22 cellular contexts compared by ENCODE assay signal in genomic region chr10:70856454-70856853, GRCh38. TPM values are rescaled to one million over a fixed set of nuclear protein-coding genes. Genes with fewer than 3 reads are reported as not detected.
A peak's percentile ranks its signal among the peaks of the same experiment; 100 is the strongest.
DNase-seq lines count a peak whose midpoint lies in the region; ATAC-seq, FAIRE-seq and TF ChIP-seq lines count a peak whose summit lies in the region.
"Had no signal": no experiment of that assay in that cellular context is flagged by ENCODE, and none has a peak within 500 bp of the region (broad histone marks: within the 10 kb centered on the region; RNA-seq: fewer than 3 reads in every experiment).

No MANE protein-coding gene starts in this region.

- POLR2A ChIA-PET in GM12878 (lab: Charles Lee): no interaction called here

- no peak for TF ChIP-seq EP300 in GM12878 (IDR thresholded peaks at IDR 0.05; ENCODE audit: borderline replicate concordance in 1 of 2, control insufficient read depth in 1 of 2, low read depth in 2 of 2, low read length in 2 of 2)

- no peaks in the 10 kb centered on the region for H4K20me1 ChIP-seq in GM12878 (ENCODE audit: control insufficient read depth, insufficient read depth)

- SMC1A ChIA-PET in GM12878 (lab: Charles Lee; ENCODE audit: uncharacterized antibody, unreplicated experiment): interaction anchor here (0.7 to 2.1 kb wide), 4 partner anchors 10 to 15 kb away, joined by 3 to 7 read pairs (median 5); no protein-coding TSS in a partner anchor

- H3K9me3 ChIP-seq in GM12878 (replicated peaks; ENCODE audit: control insufficient read depth, insufficient read depth, low read length) (no peaks in the 10 kb centered on the region), Peyer's patch (no peaks in the 10 kb centered on the region)
- H3K9me3 ChIP-seq: MG63, vagina had no signal

- no peak for FAIRE-seq in GM12878 (lab: Jason Lieb, UNC)
- FAIRE-seq: endothelial cell of umbilical vein had no signal

- H3K79me2 ChIP-seq in GM12878 (ENCODE audit: control insufficient read depth, insufficient read depth, low read length): no peaks in the 10 kb centered on the region

- CTCF ChIA-PET in GM12878 (lab: Yijun Ruan, JAX): interaction anchor here (0.6 to 2.4 kb wide), 3 partner anchors 11 to 21 kb away, joined by 3 to 12 read pairs (median 4); no protein-coding TSS in a partner anchor

- H3K36me3 ChIP-seq in GM12878 (ENCODE audit: control insufficient read depth in 2 of 2, insufficient read depth in 2 of 2, low read length in 1 of 2) (peaks cover 0 to 7% of the 10 kb centered on the region in 2 experiments; a peak in 3 of 4 replicates), Peyer's patch (peaks cover 0 to 67% (median 0%) of the 10 kb centered on the region in 3 donors)

- H3K9ac ChIP-seq in GM12878 (ENCODE audit: control insufficient read depth, insufficient read depth, low read length): no peak overlapping the region

- H3K27ac ChIP-seq in GM12878 (ENCODE audit: control insufficient read depth, insufficient read depth) (no peak overlapping the region), Peyer's patch (no peak overlapping the region)
- H3K27ac ChIP-seq: dorsolateral prefrontal cortex, skin epidermis, vagina, WERI-Rb-1 had no signal

- RAD21 ChIA-PET in GM12878 (lab: Charles Lee; ENCODE audit: unreplicated experiment): no interaction called here

- DNase-seq in NOMO-1 treated with DMSO at 0.1 percent for 48 hours (lab: John Stamatoyannopoulos, UW; ENCODE audit: unreplicated experiment): peak; percentile 37
- DNase-seq in NOMO-1 treated with dmso at 0.1 percent for 144 hours (lab: John Stamatoyannopoulos, UW; ENCODE audit: unreplicated experiment): no peak
- DNase-seq in GM12878 (ENCODE audit: low read depth, low spot score): no peak
- DNase-seq in pons (ENCODE audit: low spot score): peak; percentile 39
- no peak for DNase-seq in Peyer's patch
- DNase-seq in T-helper 1 cell: no peak
- DNase-seq: activated CD4-positive, alpha-beta T cell treated with anti-CD3 and anti-CD28 coated beads, Interleukin-2, amount 50 U/mL, for 1 hour; activated CD8-positive, alpha-beta memory T cell treated with anti-CD3 and anti-CD28 coated beads, Interleukin-2, amount 10 ng/mL, durations not matched to agents 7 days and 5 days; activated naive CD8-positive, alpha-beta T cell treated with anti-CD3 and anti-CD28 coated beads, Interleukin-2, amount 10 ng/mL, durations not matched to agents 7 days and 5 days; COR-L47; dorsolateral prefrontal cortex; left cardiac atrium; mesenchymal stem cell; MG63; occipital lobe; stimulated activated CD4-positive, alpha-beta T cell treated with anti-CD3 and anti-CD28 coated beads, Interleukin-1b, Interleukin-23, amount 100 ng/mL, for 48 hours; WERI-Rb-1 had no signal

- TF ChIP-seq CTCF in GM12878 (IDR thresholded peaks at IDR 0.05 in 2 of 3, conservative IDR thresholded peaks at IDR 0.05 in 1 of 3; ENCODE audit: control insufficient read depth in 2 of 3, extremely low read depth in 1 of 3, insufficient read depth in 1 of 3, low read depth in 3 of 3, low read length in 3 of 3) (no peak), Peyer's patch (IDR thresholded peaks at IDR 0.05) (no peak)

- BruUV-seq in GM12878 (replicated peaks; lab: Mats Ljungman, UMichigan): no TSS peak

- H3K4me1 ChIP-seq in GM12878 (ENCODE audit: control insufficient read depth, insufficient read depth, low read length): 0 out of 2 replicates have a peak, but pooled peaks cover 2% of the 10 kb centered on the region
- peaks cover 0 to 20% (median 2%) of the 10 kb centered on the region in 4 donors for H3K4me1 ChIP-seq in Peyer's patch
- H3K4me1 ChIP-seq: vagina had no signal

- intact Hi-C loops in GM12878 (cut with micrococcal nuclease; ENCODE audit: unreplicated experiment): no loop called here

- no peak overlapping the region for H2AFZ ChIP-seq in GM12878 (ENCODE audit: control insufficient read depth, low read depth, low read length)

- TF ChIP-seq POLR2A in GM12878 (IDR thresholded peaks at IDR 0.05; ENCODE audit: low read depth, low read length) (no peak), Peyer's patch (IDR thresholded peaks at IDR 0.05) (no peak)

- no peaks in the 10 kb centered on the region for H3K27me3 ChIP-seq in GM12878 (replicated peaks in 1 of 2; ENCODE audit: control insufficient read depth in 2 of 2, insufficient read depth in 2 of 2, low read length in 1 of 2)
- no peaks in the 10 kb centered on the region for H3K27me3 ChIP-seq in Peyer's patch
- H3K27me3 ChIP-seq: dorsolateral prefrontal cortex, MG63, vagina had no signal

- H3K4me2 ChIP-seq in GM12878 (ENCODE audit: control insufficient read depth, insufficient read depth): no peak overlapping the region

- ATAC-seq in GM19395 (IDR thresholded peaks at IDR 0.05; ENCODE audit: unreplicated experiment) (peak; percentile 50), GM12878 (peak; percentile 83), GM21619 (IDR thresholded peaks at IDR 0.05; ENCODE audit: unreplicated experiment) (no peak)
- ATAC-seq: activated CD8-positive, alpha-beta memory T cell treated with anti-CD3 and anti-CD28 coated beads, Interleukin-2, amount 10 ng/mL, durations not matched to agents 7 days and 5 days; left cardiac atrium had no signal

- H3K4me3 ChIP-seq in GM12878 (no peak overlapping the region), Peyer's patch (no peak overlapping the region)
- H3K4me3 ChIP-seq: dorsolateral prefrontal cortex, MG63, skin epidermis, vagina had no signal

- WGBS in GM12878 (ENCODE audit: insufficient coverage, insufficient replicate concordance, low lambda C conversion rate, missing lambda C conversion rate): 52% methylated on average over 2 of the region's 2 CpGs

- TF ChIP-seq RAD21 in GM12878 (IDR thresholded peaks at IDR 0.05; ENCODE audit: insufficient read depth, low read depth, low read length): no peak

- in situ Hi-C loops in GM12878 (cut with MboI): no loop called here

TF ChIP-seq in GM12878, 131 proteins besides CTCF, POLR2A, EP300 and RAD21 (continues in another document):
- TF ChIP-seq BRCA1 (IDR thresholded peaks at IDR 0.05; ENCODE audit: low read depth, low read length): no peak
- TF ChIP-seq USF2 (IDR thresholded peaks at IDR 0.05; ENCODE audit: borderline replicate concordance, low read depth, low read length): no peak
- peak; percentile 68 for TF ChIP-seq SPI1 (IDR thresholded peaks at IDR 0.05; ENCODE audit: borderline replicate concordance, insufficient read depth, low read depth, low read length)

RNA-seq across cellular contexts. Expression of gene PCBD1, which starts 31.9 kb away (rescaled TPM):
- total RNA-seq in GM12878 (2013; cell fraction: nucleolus; rRNA removed): 4.9 and 6.0 TPM in 2 replicates
- total RNA-seq in GM12878 (2014; rRNA removed): 32.7 and 37.9 TPM in 2 replicates
- 23.7 and 27.9 TPM in 2 replicates for total RNA-seq in GM12878 (2014; rRNA removed; fragmentation: Illumina TruSeq; extraction: Trizol)
- 25.1 and 30.3 TPM in 2 replicates for total RNA-seq in GM12878 (2021)
- polyA plus RNA-seq in GM12878 (2011; ENCODE audit: low read depth): 24.5 TPM
- 58.2 and 66.8 TPM in 2 replicates for polyA plus RNA-seq in GM12878 (2011; rRNA removed)
- 109 and 114 TPM in 2 replicates for polyA plus RNA-seq in GM12878 (2011; cell fraction: cytosol; rRNA removed)
- 45.1 and 62.0 TPM in 2 replicates for polyA plus RNA-seq in GM12878 (2011; cell fraction: nucleus; rRNA removed)
- polyA plus RNA-seq in GM12878 (2012): 35.4 and 42.8 TPM in 2 replicates
- 22.8 and 39.4 TPM in 2 replicates for polyA plus RNA-seq in GM12878 (2014; fragmentation: Illumina TruSeq; extraction: Trizol)
- 10 to 100 TPM in 1 of 2 experiments, 1 to 10 TPM in 1; 5.6 to 13.2 TPM for polyA plus RNA-seq in GM12878 (2014; fragmentation: Nextera tagmentation; extraction: Ambion mirVana)
- 30.5 and 32.9 TPM in 2 replicates for polyA plus RNA-seq in GM12878 (2014; rRNA removed)
- 10 to 100 TPM; 49.2 to 58.5 TPM for polyA plus RNA-seq in GM12878 (2016; fragmentation: Nextera tagmentation; extraction: Ambion mirVana)
- polyA minus RNA-seq in GM12878 (2011; rRNA and poly(A)+ RNA removed): 33.0 and 51.8 TPM in 2 replicates
- 17.0 and 23.3 TPM in 2 replicates for polyA minus RNA-seq in GM12878 (2011; cell fraction: cytosol; rRNA and poly(A)+ RNA removed)
- polyA minus RNA-seq in GM12878 (2011; cell fraction: nucleus; rRNA and poly(A)+ RNA removed): 12.6 and 16.1 TPM in 2 replicates
- total RNA-seq in Peyer's patch: 10 to 100 TPM; 38.8 to 63.5 (median 55.9) TPM

RNA-seq across cellular contexts. Expression of gene SGPL1, which starts 40.7 kb away (rescaled TPM):
- 30.5 and 34.6 TPM in 2 replicates for total RNA-seq in GM12878 (2013; cell fraction: nucleolus; rRNA removed)
- total RNA-seq in GM12878 (2014; rRNA removed): 13.6 and 15.3 TPM in 2 replicates
- 13.6 and 14.5 TPM in 2 replicates for total RNA-seq in GM12878 (2014; rRNA removed; fragmentation: Illumina TruSeq; extraction: Trizol)
- total RNA-seq in GM12878 (2021): 16.8 and 20.7 TPM in 2 replicates
- 5.4 TPM for polyA plus RNA-seq in GM12878 (2011; ENCODE audit: low read depth)
- polyA plus RNA-seq in GM12878 (2011; rRNA removed): 16.6 and 18.2 TPM in 2 replicates
- polyA plus RNA-seq in GM12878 (2011; cell fraction: cytosol; rRNA removed): 12.3 and 14.3 TPM in 2 replicates
- polyA plus RNA-seq in GM12878 (2011; cell fraction: nucleus; rRNA removed): 9.6 and 15.5 TPM in 2 replicates
- 5.2 and 6.2 TPM in 2 replicates for polyA plus RNA-seq in GM12878 (2012)
- polyA plus RNA-seq in GM12878 (2014; fragmentation: Illumina TruSeq; extraction: Trizol): 10.6 and 10.7 TPM in 2 replicates
- 10 to 100 TPM in 1 of 2 experiments, 1 to 10 TPM in 1; 4.9 to 10.3 TPM for polyA plus RNA-seq in GM12878 (2014; fragmentation: Nextera tagmentation; extraction: Ambion mirVana)
- polyA plus RNA-seq in GM12878 (2014; rRNA removed): 8.5 and 13.7 TPM in 2 replicates
- polyA plus RNA-seq in GM12878 (2016; fragmentation: Nextera tagmentation; extraction: Ambion mirVana): 10 to 100 TPM; 10.6 TPM
- 35.7 and 39.4 TPM in 2 replicates for polyA minus RNA-seq in GM12878 (2011; rRNA and poly(A)+ RNA removed)
- 10.6 and 12.1 TPM in 2 replicates for polyA minus RNA-seq in GM12878 (2011; cell fraction: cytosol; rRNA and poly(A)+ RNA removed)
- 9.3 and 14.8 TPM in 2 replicates for polyA minus RNA-seq in GM12878 (2011; cell fraction: nucleus; rRNA and poly(A)+ RNA removed)
- total RNA-seq in Peyer's patch: 100 to 1,000 TPM in 1 of 4 donors, 10 to 100 TPM in 3; 31.4 to 101 (median 82.1) TPM

Comparison
In these comparisons a context has a peak if more than half of its experiments do, and no peak if none do; other contexts are left out.
1. DNase-seq: peak in NOMO-1 treated with DMSO at 0.1 percent for 48 hours (single experiment) and pons (single experiment); none in NOMO-1 treated with dmso at 0.1 percent for 144 hours (single experiment), GM12878 (single experiment), Peyer's patch (0 of 3) and T-helper 1 cell (0 of 5).